In genomic region chr1:232221790-232222499, GRCh38 we compare ENCODE assay signal across 14 cellular contexts.
DNase-seq lines count a peak whose midpoint lies in the region; ATAC-seq and TF ChIP-seq lines count a peak whose summit lies in the region.
"Had no signal": no experiment of that assay in that cellular context is flagged by ENCODE, and none has a peak within 500 bp of the region (broad histone marks: within the 10 kb centered on the region; RNA-seq: fewer than 3 reads in every experiment).

No MANE protein-coding gene starts in this region.

- intact Hi-C loops in upper lobe of right lung (cut with DNase I): no loop called here

- no peaks in the 10 kb centered on the region for H3K27me3 ChIP-seq in upper lobe of right lung

- peak; percentile 24 for DNase-seq in DMS53 (lab: John Stamatoyannopoulos, UW)
- DNase-seq in DMS53 treated with DMSO at 0.1 percent for 48 hours (lab: John Stamatoyannopoulos, UW; ENCODE audit: unreplicated experiment): no peak
- peak; percentile 41 for DNase-seq in SW480 (ENCODE audit: low spot score)
- peak; percentile 69 for DNase-seq in glomerular visceral epithelial cell (ENCODE audit: extremely low spot score)
- no peak for DNase-seq in upper lobe of right lung
- no peak for DNase-seq in NCI-H187 (lab: John Stamatoyannopoulos, UW)
- DNase-seq in T-helper 2 cell: no peak
- DNase-seq: 8988T; activated CD8-positive, alpha-beta memory T cell treated with anti-CD3 and anti-CD28 coated beads, Interleukin-2, amount 50 U/mL, for 4 hours; Calu3; NCI-H510A treated with DMSO at 0.1 percent for 48 hours; SIG-M5 had no signal

- peak; percentile 85 for ATAC-seq in upper lobe of right lung
- no peak for ATAC-seq in GM18858 (IDR thresholded peaks at IDR 0.05; ENCODE audit: unreplicated experiment)
- ATAC-seq: left lobe of liver had no signal

- no peaks in the 10 kb centered on the region for H3K4me1 ChIP-seq in upper lobe of right lung

- no peak overlapping the region for H3K4me3 ChIP-seq in upper lobe of right lung

- no peak for TF ChIP-seq CTCF in upper lobe of right lung (IDR thresholded peaks at IDR 0.05)

- H3K36me3 ChIP-seq in upper lobe of right lung: no peaks in the 10 kb centered on the region

- H3K27ac ChIP-seq in upper lobe of right lung: no peak overlapping the region

- H3K9me3 ChIP-seq in upper lobe of right lung: no peaks in the 10 kb centered on the region

Comparison
In these comparisons a context has a peak if more than half of its experiments do, and no peak if none do; other contexts are left out.
1. DNase-seq: peak in DMS53 (single experiment), SW480 (single experiment) and glomerular visceral epithelial cell (single experiment); none in DMS53 treated with DMSO at 0.1 percent for 48 hours (single experiment), upper lobe of right lung (single experiment), NCI-H187 (0 of 2) and T-helper 2 cell (0 of 5).